In genomic region chr14:60266021-60266937, GRCh38 we compare ENCODE assay signal across 9 cellular contexts. TPM values are rescaled to one million over a fixed set of nuclear protein-coding genes. Genes with fewer than 3 reads are reported as not detected.
DNase-seq lines count a peak whose midpoint lies in the region; TF ChIP-seq lines count a peak whose summit lies in the region.
"Had no signal": no experiment of that assay in that cellular context is flagged by ENCODE, and none has a peak within 500 bp of the region (broad histone marks: within the 10 kb centered on the region; RNA-seq: fewer than 3 reads in every experiment).

No MANE protein-coding gene starts in this region.

- dilution Hi-C loops in mammary epithelial cell (cut with HindIII; ENCODE audit: low sequenced_read_pairs): no loop called here

- H3K4me2 ChIP-seq in mammary epithelial cell (ENCODE audit: insufficient read depth, low read depth, low read length): no peak overlapping the region
- H3K4me2 ChIP-seq in osteoblast (ENCODE audit: insufficient read depth, low read length): no peak overlapping the region

- peaks cover 45% of the 10 kb centered on the region for H3K36me3 Mint-ChIP-seq in activated T-cell treated with anti-CD3 and anti-CD28 coated beads, Interleukin-2, amount 50 U/mL, for 24 hours (ENCODE audit: low read depth)

- H3K9me3 ChIP-seq in mammary epithelial cell (replicated peaks; ENCODE audit: insufficient read depth, low read length) (no peaks in the 10 kb centered on the region), osteoblast (ENCODE audit: low read depth, low read length) (no peaks in the 10 kb centered on the region)

- H3K36me3 ChIP-seq in mammary epithelial cell (ENCODE audit: insufficient read depth, low read length) (peaks cover 1% of the 10 kb centered on the region), osteoblast (ENCODE audit: insufficient read depth, low read length) (no peaks in the 10 kb centered on the region)

- no peaks in the 10 kb centered on the region for H3K27me3 Mint-ChIP-seq in activated T-cell treated with anti-CD3 and anti-CD28 coated beads, Interleukin-2, amount 50 U/mL, for 24 hours
- H3K27me3 Mint-ChIP-seq: CD8-positive, alpha-beta memory T cell had no signal

- intact Hi-C loops in mammary epithelial cell (cut with micrococcal nuclease): loop anchor here (1.0 to 5.0 kb wide), 2 partner anchors 221 to 296 kb away; partner anchors contain the start of gene C14orf39

- peaks cover 3% of the 10 kb centered on the region for H3K9me3 Mint-ChIP-seq in activated T-cell treated with anti-CD3 and anti-CD28 coated beads, Interleukin-2, amount 50 U/mL, for 24 hours

- no peaks in the 10 kb centered on the region for H3K27me3 ChIP-seq in mammary epithelial cell (ENCODE audit: insufficient read depth, low read length)
- H3K27me3 ChIP-seq in osteoblast (ENCODE audit: insufficient read depth, low read length): no peaks in the 10 kb centered on the region

- H3K4me3 Mint-ChIP-seq in activated T-cell treated with anti-CD3 and anti-CD28 coated beads, Interleukin-2, amount 50 U/mL, for 24 hours: no peak overlapping the region
- H3K4me3 Mint-ChIP-seq: CD8-positive, alpha-beta memory T cell had no signal

- H3K27ac Mint-ChIP-seq in activated T-cell treated with anti-CD3 and anti-CD28 coated beads, Interleukin-2, amount 50 U/mL, for 24 hours: no peak overlapping the region

- H3K4me1 ChIP-seq in mammary epithelial cell (ENCODE audit: insufficient read depth, low read length) (no peaks in the 10 kb centered on the region), osteoblast (ENCODE audit: insufficient read depth, low read length) (no peaks in the 10 kb centered on the region)

- H3K4me3 ChIP-seq in mammary epithelial cell (replicated peaks in 1 of 3; ENCODE audit: insufficient read depth in 1 of 3, low read depth in 2 of 3, low read length in 3 of 3) (no peak overlapping the region), osteoblast (ENCODE audit: insufficient read depth, low read length) (no peak overlapping the region)

- no peak overlapping the region for H3K9ac ChIP-seq in mammary epithelial cell (ENCODE audit: insufficient read depth, low read length)

- peaks cover 33% of the 10 kb centered on the region for H3K4me1 Mint-ChIP-seq in activated T-cell treated with anti-CD3 and anti-CD28 coated beads, Interleukin-2, amount 50 U/mL, for 24 hours (ENCODE audit: low read depth)

- H2AFZ ChIP-seq in mammary epithelial cell (ENCODE audit: low read depth, low read length): no peak overlapping the region
- H2AFZ ChIP-seq in osteoblast (ENCODE audit: low read length): no peak overlapping the region

- in situ Hi-C loops in mammary epithelial cell (cut with MboI; ENCODE audit: low sequenced_read_pairs in 2 of 2): no loop called here

- peak; percentile 44; the same call in 1 of the 2 replicates for TF ChIP-seq CTCF in LNCAP (IDR thresholded peaks at IDR 0.05)
- TF ChIP-seq CTCF in mammary epithelial cell (conservative IDR thresholded peaks at IDR 0.05 in 1 of 2, IDR thresholded peaks at IDR 0.05 in 1 of 2; ENCODE audit: extremely low read depth in 1 of 2, insufficient read depth in 1 of 2, low read depth in 1 of 2, low read length in 2 of 2): peak; percentile 68 to 71
- TF ChIP-seq CTCF in osteoblast (IDR thresholded peaks at IDR 0.05; ENCODE audit: extremely low read depth, low read depth, low read length): peak; percentile 68

- CTCF ChIA-PET in mammary epithelial cell (lab: Charles Lee; ENCODE audit: low non-redundant PET): interaction anchor here (0.6 to 0.9 kb wide), 3 partner anchors 84 to 359 kb away, joined by 3 read pairs; no protein-coding TSS in a partner anchor

- H4K20me1 ChIP-seq in mammary epithelial cell (ENCODE audit: insufficient read depth, low read length): no peaks in the 10 kb centered on the region
- peaks cover 40% of the 10 kb centered on the region for H4K20me1 ChIP-seq in osteoblast (ENCODE audit: insufficient read depth, low read length)

- H3K79me2 ChIP-seq in mammary epithelial cell (ENCODE audit: insufficient read depth, low read length): peaks cover 73% of the 10 kb centered on the region
- H3K79me2 ChIP-seq in osteoblast (ENCODE audit: insufficient read depth, low read length): peaks cover 76% of the 10 kb centered on the region

- DNase-seq in NCI-H1694 treated with DMSO at 0.1 percent for 48 hours (lab: John Stamatoyannopoulos, UW): peak; percentile 17
- DNase-seq in NCI-H1694 (lab: John Stamatoyannopoulos, UW): no peak
- peak; percentile 25 for DNase-seq in mammary epithelial cell
- DNase-seq in osteoblast (ENCODE audit: insufficient read length, low spot score, missing footprints): no peak
- no peak for DNase-seq in activated T-cell treated with anti-CD3 and anti-CD28 coated beads, Interleukin-2, amount 50 U/mL, for 24 hours
- no peak for DNase-seq in putamen (ENCODE audit: low spot score)
- DNase-seq in kidney tubule cell (ENCODE audit: low spot score): no peak

- BruUV-seq in mammary epithelial cell (replicated peaks; lab: Mats Ljungman, UMichigan): no TSS peak

- WGBS in mammary epithelial cell (ENCODE audit: low coverage, missing lambda C conversion rate): 100% methylated on average over 1 of the region's 1 CpG

- H3K27ac ChIP-seq in mammary epithelial cell (ENCODE audit: insufficient read depth, low read depth, low read length): no peak overlapping the region
- H3K27ac ChIP-seq in osteoblast (ENCODE audit: low read depth, low read length): no peak overlapping the region

RNA-seq across cellular contexts. Expression of gene PPM1A, which starts 17.3 kb away (rescaled TPM):
- 10 to 100 TPM; 26.3 to 40.5 TPM for total RNA-seq in mammary epithelial cell
- 18.6 TPM for polyA plus RNA-seq in mammary epithelial cell
- 26.8 TPM for polyA minus RNA-seq in mammary epithelial cell
- 36.6 and 36.8 TPM in 2 replicates for total RNA-seq in osteoblast

Comparison
In these comparisons a context has a peak if more than half of its experiments do, and no peak if none do; other contexts are left out.
1. DNase-seq: peak in NCI-H1694 treated with DMSO at 0.1 percent for 48 hours (single experiment) and mammary epithelial cell (single experiment); none in NCI-H1694 (single experiment), osteoblast (single experiment), activated T-cell treated with anti-CD3 and anti-CD28 coated beads, Interleukin-2, amount 50 U/mL, for 24 hours (single experiment), putamen (single experiment) and kidney tubule cell (single experiment).
2. Peak in every context shown above with its lines, with median percentiles within 50 percentile points of each other: CTCF ChIP-seq.